1 cellular context compared by ENCODE assay signal in the genomic region with DNA sequence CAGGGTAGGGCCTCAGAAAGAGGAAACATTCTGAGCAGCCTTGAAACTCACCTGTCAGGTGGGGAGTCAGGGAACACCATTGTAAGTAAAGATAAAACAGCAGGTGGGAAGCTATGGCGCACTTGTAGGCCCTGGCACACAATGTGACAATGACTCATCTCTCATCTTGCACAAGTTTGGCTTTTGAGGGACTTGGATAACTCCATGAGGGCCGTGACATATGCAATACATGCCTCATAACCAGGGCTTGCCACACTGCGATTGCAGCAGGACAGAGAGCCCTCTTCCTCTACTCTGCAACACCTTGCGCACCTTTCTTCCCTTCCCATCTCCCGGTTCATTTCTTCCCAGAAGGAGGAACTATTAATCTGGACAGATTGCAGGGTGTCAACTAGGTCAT.
TF ChIP-seq lines count a peak whose summit lies in the region.

No MANE protein-coding gene starts in this region.

TF ChIP-seq in HEK293, 187 proteins besides CTCF, POLR2A, EP300 and RAD21 (continued from another document):
- TF ChIP-seq, protein P1, sequence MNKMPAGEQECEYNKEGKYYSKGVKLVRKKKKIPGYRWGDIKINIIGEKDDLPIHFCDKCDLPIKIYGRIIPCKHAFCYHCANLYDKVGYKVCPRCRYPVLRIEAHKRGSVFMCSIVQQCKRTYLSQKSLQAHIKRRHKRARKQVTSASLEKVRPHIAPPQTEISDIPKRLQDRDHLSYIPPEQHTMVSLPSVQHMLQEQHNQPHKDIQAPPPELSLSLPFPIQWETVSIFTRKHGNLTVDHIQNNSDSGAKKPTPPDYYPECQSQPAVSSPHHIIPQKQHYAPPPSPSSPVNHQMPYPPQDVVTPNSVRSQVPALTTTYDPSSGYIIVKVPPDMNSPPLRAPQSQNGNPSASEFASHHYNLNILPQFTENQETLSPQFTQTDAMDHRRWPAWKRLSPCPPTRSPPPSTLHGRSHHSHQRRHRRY (tag by site-specific recombination; IDR thresholded peaks at IDR 0.05), result no peak
- no peak for TF ChIP-seq AEBP2 (tag by site-specific recombination; IDR thresholded peaks at IDR 0.05; ENCODE audit: borderline replicate concordance)
